ENCODE assay signal across 8 cellular contexts in genomic region chr12:12684375-12685106, GRCh38. TPM values are rescaled to one million over a fixed set of nuclear protein-coding genes. Genes with fewer than 3 reads are reported as not detected.
A peak's percentile ranks its signal among the peaks of the same experiment; 100 is the strongest.
DNase-seq lines count a peak whose midpoint lies in the region; ATAC-seq and TF ChIP-seq lines count a peak whose summit lies in the region.

No MANE protein-coding gene starts in this region.

- no peak overlapping the region for H2BK120ac ChIP-seq in IMR-90 (ENCODE audit: low read depth, low read length)

- H3K4me1 ChIP-seq in BE2C = peaks cover 11% of the 10 kb centered on the region
- H3K4me1 ChIP-seq in IMR-90 (ENCODE audit: control insufficient read depth, insufficient read depth, low read length) = no peaks in the 10 kb centered on the region

- no peaks in the 10 kb centered on the region for H3K79me1 ChIP-seq in IMR-90 (ENCODE audit: low read depth in 1 of 2, low read length in 2 of 2)

- TF ChIP-seq RAD21 in IMR-90 (IDR thresholded peaks at IDR 0.05; ENCODE audit: low read length) = no peak

- H3K18ac ChIP-seq in IMR-90 (ENCODE audit: low read depth, low read length) = no peak overlapping the region

- dilution Hi-C loops in IMR-90 (cut with HindIII; ENCODE audit: low sequenced_read_pairs, unreplicated experiment) = no loop called here

- no peak overlapping the region for H3K56ac ChIP-seq in IMR-90 (ENCODE audit: extremely low read depth, insufficient read depth, low read length)

- no peak overlapping the region for H2AFZ ChIP-seq in IMR-90 (replicated peaks; ENCODE audit: low read length, poor library complexity)

- no peak overlapping the region for H3K14ac ChIP-seq in IMR-90 (replicated peaks; ENCODE audit: low read depth, low read length)

- BruUV-seq in IMR-90 (replicated peaks; lab: Mats Ljungman, UMichigan) = no TSS peak

- no peak overlapping the region for H4K8ac ChIP-seq in IMR-90 (ENCODE audit: low read depth in 2 of 2, low read length in 2 of 2)

- CTCF ChIA-PET in IMR-90 (lab: Yijun Ruan, JAX) = no interaction called here

- H3K36me3 ChIP-seq in BE2C (no peaks in the 10 kb centered on the region), IMR-90 (ENCODE audit: control insufficient read depth, insufficient read depth, low read length) (no peaks in the 10 kb centered on the region)

- H2AK9ac ChIP-seq in IMR-90 (replicated peaks; ENCODE audit: low read depth, low read length, poor library complexity) = no peak overlapping the region

- H3K4ac ChIP-seq in IMR-90 (ENCODE audit: low read depth, low read length) = no peak overlapping the region

- H4K20me1 ChIP-seq in IMR-90 (ENCODE audit: insufficient read depth, low read length) = no peaks in the 10 kb centered on the region

- H2AK5ac ChIP-seq in IMR-90 (ENCODE audit: low read depth, low read length) = no peak overlapping the region

- H3K27me3 ChIP-seq in BE2C (no peaks in the 10 kb centered on the region; the same call in 1 of the 2 replicates), IMR-90 (ENCODE audit: control insufficient read depth, insufficient read depth, low read length) (peaks cover 12% of the 10 kb centered on the region)

- WGBS in IMR-90 (ENCODE audit: extremely low coverage in 2 of 2, insufficient read length in 1 of 2), 2 experiments = 0% methylated on average over 3 of the region's 5 CpGs; no CpG with 5 or more reads in 1 of the 2 experiments

- H3K4me2 ChIP-seq in IMR-90 (ENCODE audit: low read depth, low read length) = no peak overlapping the region

- intact Hi-C loops in IMR-90 (cut with micrococcal nuclease) = no loop called here

- H2BK20ac ChIP-seq in IMR-90 (ENCODE audit: low read depth, low read length) = no peak overlapping the region

- no peak overlapping the region for H4K91ac ChIP-seq in IMR-90 (ENCODE audit: insufficient read depth, low read depth, low read length)

- H3K4me3 ChIP-seq in BE2C (ENCODE audit: low read depth, low read length) = peak overlapping the region; percentile 74
- no peak overlapping the region for H3K4me3 ChIP-seq in IMR-90 (ENCODE audit: insufficient read depth, low read depth, low read length)

- no peak for TF ChIP-seq CTCF in BE2C (IDR thresholded peaks at IDR 0.05; ENCODE audit: low read depth, low read length)
- no peak for TF ChIP-seq CTCF in IMR-90 (conservative IDR thresholded peaks at IDR 0.05; ENCODE audit: low read depth, low read length)

- H4K5ac ChIP-seq in IMR-90 (ENCODE audit: low read depth, low read length) = no peak overlapping the region

- ATAC-seq in IMR-90 (ENCODE audit: low read depth) = peak; percentile 64
- no peak for ATAC-seq in HG03565 (IDR thresholded peaks at IDR 0.05; ENCODE audit: unreplicated experiment)

- no peaks in the 10 kb centered on the region for H3K9me1 ChIP-seq in IMR-90 (ENCODE audit: insufficient read depth, low read length)

- POLR2A ChIA-PET in IMR-90 (lab: Charles Lee; ENCODE audit: unreplicated experiment) = no interaction called here

- no peak overlapping the region for H2BK15ac ChIP-seq in IMR-90 (ENCODE audit: low read depth, low read length)

- no peaks in the 10 kb centered on the region for H3K9me3 ChIP-seq in BE2C
- H3K9me3 ChIP-seq in IMR-90 (ENCODE audit: control insufficient read depth, insufficient read depth, low read length) = no peaks in the 10 kb centered on the region

- DNase-seq in BE2C (peak; percentile 95), IMR-90 (peak; percentile 53), RPMI8226 (peak; percentile 43), foreskin melanocyte (peak; percentile 81), superior temporal gyrus (ENCODE audit: extremely low spot score) (peak; percentile 89), GM19240 (ENCODE audit: insufficient read length, low spot score) (no peak), NOMO-1 treated with dmso at 0.1 percent for 144 hours (lab: John Stamatoyannopoulos, UW; ENCODE audit: unreplicated experiment) (no peak)

- TF ChIP-seq POLR2A in IMR-90 (IDR thresholded peaks at IDR 0.05; ENCODE audit: low read depth, low read length) = no peak

- H3K27ac ChIP-seq in IMR-90 (ENCODE audit: insufficient read depth, low read length) = no peak overlapping the region

- no peak overlapping the region for H2BK5ac ChIP-seq in IMR-90 (ENCODE audit: low read depth, low read length, poor library complexity, severe bottlenecking)

- in situ Hi-C loops in IMR-90 (cut with MboI; ENCODE audit: low sequenced_read_pairs) = no loop called here

- H3K9ac ChIP-seq in IMR-90 (ENCODE audit: low read depth, low read length) = no peak overlapping the region

- no peak overlapping the region for H3K23ac ChIP-seq in IMR-90 (ENCODE audit: low read depth, low read length)

TF ChIP-seq in IMR-90, 13 proteins besides CTCF, POLR2A, EP300 and RAD21:
- TF ChIP-seq USF2 (IDR thresholded peaks at IDR 0.05; ENCODE audit: low read depth, low read length) (no peak), CHD1 (IDR thresholded peaks at IDR 0.05; ENCODE audit: low read depth, low read length) (no peak), RCOR1 (IDR thresholded peaks at IDR 0.05; ENCODE audit: insufficient replicate concordance, low read length) (no peak), MAFK (IDR thresholded peaks at IDR 0.05; ENCODE audit: low read depth, low read length) (no peak), SMC3 (IDR thresholded peaks at IDR 0.05; ENCODE audit: low read depth, low read length) (no peak), NFE2L2 (IDR thresholded peaks at IDR 0.05; ENCODE audit: low read depth, low read length) (no peak), ELK1 (IDR thresholded peaks at IDR 0.05; ENCODE audit: borderline replicate concordance, low read depth, low read length) (no peak)

RNA-seq across cellular contexts. Expression of gene GPR19, which starts 11.4 kb away (rescaled TPM):
- 5.6 TPM for polyA plus RNA-seq in BE2C (2012; ENCODE audit: insufficient read depth, insufficient read length, low read depth)
- total RNA-seq in IMR-90 (2012; rRNA removed) = 0.28 and 0.36 TPM in 2 replicates
- polyA plus RNA-seq in IMR-90 (2012; rRNA removed) = 0.12 and 0.17 TPM in 2 replicates
- not detected in 2 replicates for polyA plus RNA-seq in IMR-90 (2012; cell fraction: cytosol; rRNA removed)
- polyA plus RNA-seq in IMR-90 (2012; cell fraction: nucleus; rRNA removed; ENCODE audit: low replicate concordance) = 0.15 and 0.16 TPM in 2 replicates

RNA-seq across cellular contexts. Expression of gene CDKN1B, which starts 32.6 kb away (rescaled TPM):
- polyA plus RNA-seq in BE2C (2012; ENCODE audit: insufficient read depth, insufficient read length, low read depth) = 105 TPM
- total RNA-seq in IMR-90 (2012; rRNA removed) = 17.4 and 28.1 TPM in 2 replicates
- polyA plus RNA-seq in IMR-90 (2012; rRNA removed) = 7.9 and 13.9 TPM in 2 replicates
- polyA plus RNA-seq in IMR-90 (2012; cell fraction: cytosol; rRNA removed) = 8.7 and 9.0 TPM in 2 replicates
- polyA plus RNA-seq in IMR-90 (2012; cell fraction: nucleus; rRNA removed; ENCODE audit: low replicate concordance) = 6.1 and 9.4 TPM in 2 replicates

Comparison
In these comparisons a context has a peak if more than half of its experiments do, and no peak if none do; other contexts are left out.
1. DNase-seq: peak in BE2C (single experiment), IMR-90 (single experiment), RPMI8226 (single experiment), foreskin melanocyte (single experiment) and superior temporal gyrus (single experiment); none in GM19240 (single experiment) and NOMO-1 treated with dmso at 0.1 percent for 144 hours (single experiment).